Comparison of ENCODE assay signal across 8 cellular contexts in the genomic region with DNA sequence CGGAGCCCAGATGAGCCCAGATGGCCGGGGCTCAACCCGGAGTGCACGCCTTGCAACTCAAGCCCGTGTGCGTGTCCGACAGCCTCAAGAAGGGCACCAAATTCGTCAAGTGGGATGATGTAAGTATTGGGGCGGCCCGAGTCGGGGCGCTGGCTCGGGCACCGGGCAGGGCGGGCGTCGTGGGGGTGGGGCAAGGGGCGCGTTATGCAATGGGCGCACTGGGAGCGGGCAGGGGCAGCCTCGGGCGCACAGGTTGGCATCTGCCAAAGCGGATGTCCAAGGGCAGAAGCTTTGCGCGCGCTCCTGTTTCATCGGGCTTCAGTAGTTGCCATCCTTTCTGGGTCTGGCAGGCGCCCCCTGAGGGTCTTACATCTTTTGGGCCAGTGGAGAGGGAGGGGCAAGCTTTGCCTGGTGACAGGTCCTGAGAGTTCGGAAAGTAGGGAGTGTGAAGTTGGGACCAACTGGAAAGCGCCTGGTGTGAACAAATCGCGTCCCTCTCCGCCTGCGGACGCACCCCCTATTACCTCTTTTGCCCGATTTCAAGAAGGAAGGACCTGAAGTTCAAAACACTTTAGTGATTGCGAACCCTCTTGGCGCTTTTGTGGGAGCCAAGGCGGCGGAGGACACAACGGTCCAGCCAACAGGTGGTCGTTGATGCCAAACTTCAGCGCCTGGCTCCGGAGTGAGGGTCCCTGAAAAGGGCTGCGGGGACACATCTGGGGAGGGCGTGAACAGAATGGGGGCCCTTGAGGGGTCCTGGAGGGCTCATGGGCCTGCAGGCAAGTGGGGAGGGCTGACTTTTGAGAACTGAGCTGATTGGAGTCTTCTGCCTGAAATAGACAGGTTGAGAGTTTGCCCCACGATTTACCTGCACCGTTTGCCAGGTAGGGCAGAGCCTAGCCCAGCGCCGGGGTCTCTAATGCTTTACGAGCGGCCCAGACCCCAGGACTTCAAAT. TPM values are rescaled to one million over a fixed set of nuclear protein-coding genes. Genes with fewer than 3 reads are reported as not detected.
A peak's percentile ranks its signal among the peaks of the same experiment; 100 is the strongest.
DNase-seq lines count a peak whose midpoint lies in the region; ATAC-seq and TF ChIP-seq lines count a peak whose summit lies in the region.

No MANE protein-coding gene starts in this region.

- H3K27ac Mint-ChIP-seq in activated naive CD4-positive, alpha-beta T cell treated with anti-CD3 and anti-CD28 coated beads, Interleukin-2, amount 50 U/mL, for 24 hours = no peak overlapping the region

- no peaks in the 10 kb centered on the region for H3K4me1 Mint-ChIP-seq in activated naive CD4-positive, alpha-beta T cell treated with anti-CD3 and anti-CD28 coated beads, Interleukin-2, amount 50 U/mL, for 24 hours

- H3K4me3 ChIP-seq in BE2C (ENCODE audit: low read depth, low read length) = peak overlapping the region; percentile 92

- ATAC-seq in HG02840 (IDR thresholded peaks at IDR 0.05; ENCODE audit: low FRiP score, unreplicated experiment) = peak; percentile 18
- ATAC-seq in left cardiac atrium = peak; percentile 61 to 67
- no peak for ATAC-seq in GM18519 (IDR thresholded peaks at IDR 0.05; ENCODE audit: low FRiP score, unreplicated experiment)
- no peak for ATAC-seq in GM18867 (IDR thresholded peaks at IDR 0.05; ENCODE audit: unreplicated experiment)

- intact Hi-C loops in left cardiac atrium (cut with DNase I) (loop anchor here (2.0 to 10.0 kb wide), 6 partner anchors 91 to 582 kb away; no protein-coding TSS in a partner anchor), posterior cingulate gyrus (cut with DNase I) (loop anchor here (1.0 to 5.0 kb wide), 2 partner anchors 256 to 589 kb away; no protein-coding TSS in a partner anchor)

- H3K9me3 Mint-ChIP-seq in activated naive CD4-positive, alpha-beta T cell treated with anti-CD3 and anti-CD28 coated beads, Interleukin-2, amount 50 U/mL, for 24 hours = no peaks in the 10 kb centered on the region

- DNase-seq in BE2C (peak; percentile 53), left cardiac atrium (peak; percentile 58), posterior cingulate gyrus (peak in 9 of 10 donors; percentile 21 to 88 (median 29)), cerebellar cortex (ENCODE audit: low spot score) (no peak)

- peaks cover 19% of the 10 kb centered on the region for H3K27me3 Mint-ChIP-seq in activated naive CD4-positive, alpha-beta T cell treated with anti-CD3 and anti-CD28 coated beads, Interleukin-2, amount 50 U/mL, for 24 hours

- no peak for TF ChIP-seq CTCF in BE2C (IDR thresholded peaks at IDR 0.05; ENCODE audit: low read depth, low read length)

- peaks cover 9% of the 10 kb centered on the region; the same call in 1 of the 2 replicates for H3K4me1 ChIP-seq in BE2C

- no peaks in the 10 kb centered on the region for H3K27me3 ChIP-seq in BE2C

- peak overlapping the region; percentile 69 for H3K4me3 Mint-ChIP-seq in activated naive CD4-positive, alpha-beta T cell treated with anti-CD3 and anti-CD28 coated beads, Interleukin-2, amount 50 U/mL, for 24 hours

- H3K9me3 ChIP-seq in BE2C = no peaks in the 10 kb centered on the region

- no peaks in the 10 kb centered on the region for H3K36me3 Mint-ChIP-seq in activated naive CD4-positive, alpha-beta T cell treated with anti-CD3 and anti-CD28 coated beads, Interleukin-2, amount 50 U/mL, for 24 hours

- H3K36me3 ChIP-seq in BE2C = no peaks in the 10 kb centered on the region; the same call in 1 of the 2 replicates

RNA-seq across cellular contexts. Expression of a gene that starts 0.8 kb away (rescaled TPM):
- polyA plus RNA-seq in BE2C (2012; ENCODE audit: insufficient read depth, insufficient read length, low read depth) = 42.4 TPM
- 10 to 100 TPM; 25.9 to 27.1 TPM for total RNA-seq in left cardiac atrium

Comparison
In these comparisons a context has a peak if more than half of its experiments do, and no peak if none do; other contexts are left out.
1. ATAC-seq: peak in HG02840 (single experiment) and left cardiac atrium (2 of 2); none in GM18519 (single experiment) and GM18867 (single experiment).